In genomic region chr6:69763763-69764162, GRCh38 we compare ENCODE assay signal across 7 cellular contexts.
"Had no signal": no experiment of that assay in that cellular context is flagged by ENCODE, and none has a peak within 500 bp of the region (broad histone marks: within the 10 kb centered on the region; RNA-seq: fewer than 3 reads in every experiment).

No MANE protein-coding gene starts in this region.

- H3K4me3 ChIP-seq: GM23248, HAP-1 had no signal

- H3K9me3 Mint-ChIP-seq: HFFc6 had no signal

- H2AFZ ChIP-seq: GM23248 had no signal

- H3K9ac ChIP-seq: GM23248 had no signal

- H3K27ac Mint-ChIP-seq: HFFc6 had no signal

- H3K4me3 Mint-ChIP-seq: HFFc6 had no signal

- H3K27ac ChIP-seq: GM23248 had no signal

- DNase-seq: GM23248, GOT3, H7, HFFc6, IMR-90 had no signal

- ATAC-seq: HCT116 had no signal
